In genomic region chr9:136285501-136286358, GRCh38 we compare ENCODE assay signal across 35 cellular contexts. TPM values are rescaled to one million over a fixed set of nuclear protein-coding genes. Genes with fewer than 3 reads are reported as not detected.
"Had no signal": no experiment of that assay in that cellular context is flagged by ENCODE, and none has a peak within 500 bp of the region (broad histone marks: within the 10 kb centered on the region; RNA-seq: fewer than 3 reads in every experiment).

No MANE protein-coding gene starts in this region.

- FAIRE-seq: astrocyte, bronchial epithelial cell, colon had no signal

- H3K9me3 ChIP-seq: esophagus squamous epithelium, gastroesophageal sphincter had no signal

- H3K4me3 ChIP-seq: esophagus squamous epithelium, gastroesophageal sphincter had no signal

- H3K27ac ChIP-seq: brain microvascular endothelial cell, epithelial cell of prostate, esophagus squamous epithelium, gastroesophageal sphincter, WERI-Rb-1 had no signal

- H3K36me3 ChIP-seq: brain microvascular endothelial cell, esophagus squamous epithelium, gastroesophageal sphincter, WERI-Rb-1 had no signal

- DNase-seq: activated B cell treated with CpG ODN at 0.5 μM for 24 hours; activated CD4-positive, alpha-beta T cell treated with anti-CD3 and anti-CD28 coated beads for 48 hours; activated CD4-positive, alpha-beta T cell treated with anti-CD3 and anti-CD28 coated beads, Interleukin-2, amount 50 U/mL, for 1 hour; activated CD4-positive, alpha-beta T cell treated with anti-CD3 and anti-CD28 coated beads, Interleukin-2, amount 50 U/mL, for 48 hours; activated CD8-positive, alpha-beta memory T cell treated with anti-CD3 and anti-CD28 coated beads for 24 hours; activated CD8-positive, alpha-beta T cell treated with anti-CD3 and anti-CD28 coated beads for 36 hours; activated effector memory CD4-positive, alpha-beta T cell treated with Interleukin-2 at 50 U/mL for 16 hours; activated gamma-delta T cell treated with Interleukin-2 at 50 U/mL for 16 hours; activated naive CD4-positive, alpha-beta T cell treated with anti-CD3 and anti-CD28 coated beads, Interleukin-2, amount 50 U/mL, for 16 hours; activated naive CD4-positive, alpha-beta T cell treated with Interleukin-2 at 50 U/mL for 16 hours; activated T-cell treated with anti-CD3 and anti-CD28 coated beads, Interleukin-2, amount 50 U/mL, for 4 hours; amniotic stem cell; anterior cingulate cortex; brain microvascular endothelial cell; caudate nucleus; cortex of kidney; dermis blood vessel endothelial cell; effector CD4-positive, alpha-beta T cell; effector memory CD8-positive, alpha-beta T cell; esophagus squamous epithelium; foreskin melanocyte; T-helper 17 cell; T1000; WERI-Rb-1 had no signal

- ATAC-seq: activated CD4-positive, CD25-positive, alpha-beta regulatory T cell treated with anti-CD3 and anti-CD28 coated beads, Interleukin-2, amount 50 U/mL, for 24 hours; activated CD8-positive, alpha-beta T cell treated with anti-CD3 and anti-CD28 coated beads for 36 hours; activated T-cell treated with anti-CD3 and anti-CD28 coated beads, Interleukin-2, amount 50 U/mL, for 4 hours; activated T-helper 17 cell treated with anti-CD3 and anti-CD28 coated beads, Interleukin-2, amount 50 U/mL, for 72 hours; effector memory CD8-positive, alpha-beta T cell; gastroesophageal sphincter; T-helper 17 cell had no signal

RNA-seq across cellular contexts. Expression of gene CCDC187, which starts 18.2 kb away (rescaled TPM):
- total RNA-seq: bronchial epithelial cell, chondrocyte, dermis blood vessel endothelial cell, esophagus squamous epithelium, fibroblast of lung, gastroesophageal sphincter, glomerular endothelial cell had no signal
- polyA plus RNA-seq: esophagus, fibroblast of lung had no signal
